ENCODE assay signal across 8 cellular contexts in genomic region chr2:69683170-69683971, GRCh38. TPM values are rescaled to one million over a fixed set of nuclear protein-coding genes. Genes with fewer than 3 reads are reported as not detected.
A peak's percentile ranks its signal among the peaks of the same experiment; 100 is the strongest.
DNase-seq lines count a peak whose midpoint lies in the region; ATAC-seq, FAIRE-seq and TF ChIP-seq lines count a peak whose summit lies in the region.

No MANE protein-coding gene starts in this region.

- peaks cover 59% of the 10 kb centered on the region for H3K4me1 Mint-ChIP-seq in activated T-cell treated with anti-CD3 and anti-CD28 coated beads, Interleukin-2, amount 50 U/mL, for 4 hours (ENCODE audit: low read depth)
- peaks cover 46% of the 10 kb centered on the region for H3K4me1 Mint-ChIP-seq in activated naive CD8-positive, alpha-beta T cell treated with anti-CD3 and anti-CD28 coated beads for 36 hours
- H3K4me1 Mint-ChIP-seq in neural progenitor cell, result peaks cover 3% of the 10 kb centered on the region

- intact Hi-C loops in transverse colon (cut with DNase I; ENCODE audit: low total_unique reads), result no loop called here

- H3K36me3 Mint-ChIP-seq in activated T-cell treated with anti-CD3 and anti-CD28 coated beads, Interleukin-2, amount 50 U/mL, for 4 hours (ENCODE audit: insufficient read depth), result no peaks in the 10 kb centered on the region
- no peaks in the 10 kb centered on the region for H3K36me3 Mint-ChIP-seq in activated naive CD8-positive, alpha-beta T cell treated with anti-CD3 and anti-CD28 coated beads for 36 hours
- H3K36me3 Mint-ChIP-seq in neural progenitor cell, result no peaks in the 10 kb centered on the region

- peak overlapping the region; percentile 12 for H3K4me2 ChIP-seq in hepatocyte
- no peak overlapping the region for H3K4me2 ChIP-seq in neural progenitor cell

- H3K27me3 ChIP-seq in hepatocyte (no peaks in the 10 kb centered on the region), transverse colon (no peaks in the 10 kb centered on the region), neural progenitor cell (no peaks in the 10 kb centered on the region)

- no peak for FAIRE-seq in GM12892 (lab: Jason Lieb, UNC)

- H3K4me3 ChIP-seq in hepatocyte (no peak overlapping the region), transverse colon (no peak overlapping the region), neural progenitor cell (no peak overlapping the region)

- H4K20me1 ChIP-seq in hepatocyte (ENCODE audit: insufficient read depth, poor library complexity, severe bottlenecking) (no peaks in the 10 kb centered on the region), neural progenitor cell (ENCODE audit: low read depth) (no peaks in the 10 kb centered on the region)

- H3K4me3 Mint-ChIP-seq in activated T-cell treated with anti-CD3 and anti-CD28 coated beads, Interleukin-2, amount 50 U/mL, for 4 hours, result peak overlapping the region; percentile 27
- peak overlapping the region; percentile 35 for H3K4me3 Mint-ChIP-seq in activated naive CD8-positive, alpha-beta T cell treated with anti-CD3 and anti-CD28 coated beads for 36 hours
- H3K4me3 Mint-ChIP-seq in neural progenitor cell, result no peak overlapping the region

- no peaks in the 10 kb centered on the region for H3K27me3 Mint-ChIP-seq in activated T-cell treated with anti-CD3 and anti-CD28 coated beads, Interleukin-2, amount 50 U/mL, for 4 hours (ENCODE audit: low read depth)
- no peaks in the 10 kb centered on the region for H3K27me3 Mint-ChIP-seq in activated naive CD8-positive, alpha-beta T cell treated with anti-CD3 and anti-CD28 coated beads for 36 hours
- H3K27me3 Mint-ChIP-seq in neural progenitor cell (ENCODE audit: insufficient read depth, low read depth), result peaks cover 4% of the 10 kb centered on the region

- H3K4me1 ChIP-seq in hepatocyte (ENCODE audit: insufficient read depth) (peaks cover 16% of the 10 kb centered on the region), transverse colon (peaks cover 0 to 6% (median 4%) of the 10 kb centered on the region in 4 donors), neural progenitor cell (no peaks in the 10 kb centered on the region)

- H3K27ac ChIP-seq in hepatocyte, result peak overlapping the region; percentile 51
- H3K27ac ChIP-seq in transverse colon, result peak overlapping the region in 3 of 4 donors; percentile 10 to 25 (median 23)
- H3K27ac ChIP-seq in neural progenitor cell, result no peak overlapping the region

- H3K9ac ChIP-seq in neural progenitor cell, result no peak overlapping the region

- ATAC-seq in activated T-cell treated with anti-CD3 and anti-CD28 coated beads, Interleukin-2, amount 50 U/mL, for 4 hours, result peak; percentile 56 to 63
- ATAC-seq in left lobe of liver, result no peak

- no peaks in the 10 kb centered on the region for H3K9me3 Mint-ChIP-seq in activated T-cell treated with anti-CD3 and anti-CD28 coated beads, Interleukin-2, amount 50 U/mL, for 4 hours
- H3K9me3 Mint-ChIP-seq in activated naive CD8-positive, alpha-beta T cell treated with anti-CD3 and anti-CD28 coated beads for 36 hours, result peaks cover 3% of the 10 kb centered on the region
- H3K9me3 Mint-ChIP-seq in neural progenitor cell, result no peaks in the 10 kb centered on the region

- no peaks in the 10 kb centered on the region for H3F3A ChIP-seq in neural progenitor cell (ENCODE audit: low read depth)

- no peak for TF ChIP-seq EP300 in transverse colon (IDR thresholded peaks at IDR 0.05; ENCODE audit: low read depth)

- in situ Hi-C loops in transverse colon (cut with MboI; ENCODE audit: low pct_ligation_motif_present in 1 of 4, low pct_unique_long_range_greater_than_20kb in 1 of 4, low sequenced_read_pairs in 3 of 4), result no loop called here

- H2AFZ ChIP-seq in hepatocyte (no peak overlapping the region), neural progenitor cell (replicated peaks) (no peak overlapping the region)

- TF ChIP-seq CTCF in hepatocyte (IDR thresholded peaks at IDR 0.05; ENCODE audit: poor library complexity) (no peak), transverse colon (IDR thresholded peaks at IDR 0.05) (no peak), neural progenitor cell (IDR thresholded peaks at IDR 0.05) (no peak)

- H3K27ac Mint-ChIP-seq in activated naive CD8-positive, alpha-beta T cell treated with anti-CD3 and anti-CD28 coated beads for 36 hours, result peak overlapping the region; percentile 81
- no peak overlapping the region for H3K27ac Mint-ChIP-seq in neural progenitor cell

- DNase-seq in activated T-cell treated with anti-CD3 and anti-CD28 coated beads, Interleukin-2, amount 50 U/mL, for 4 hours, result no peak
- DNase-seq in activated T-cell treated with anti-CD3 and anti-CD28 coated beads, Interleukin-2, amount 50 U/mL, for 1 hour, result no peak
- no peak for DNase-seq in activated naive CD8-positive, alpha-beta T cell treated with anti-CD3 and anti-CD28 coated beads for 36 hours
- DNase-seq in hepatocyte (ENCODE audit: low spot score) (peak; percentile 29), transverse colon (no peak), neural progenitor cell (ENCODE audit: low spot score) (no peak), GM12892 (ENCODE audit: insufficient read length) (no peak), left lobe of liver (ENCODE audit: low spot score) (no peak)

- H3K36me3 ChIP-seq in hepatocyte (replicated peaks; ENCODE audit: insufficient read depth, low read depth), result no peaks in the 10 kb centered on the region
- no peaks in the 10 kb centered on the region for H3K36me3 ChIP-seq in transverse colon
- H3K36me3 ChIP-seq in neural progenitor cell, result no peaks in the 10 kb centered on the region

- no peaks in the 10 kb centered on the region for H3K9me2 ChIP-seq in hepatocyte (replicated peaks; ENCODE audit: insufficient read depth)

- whole genome bisulfite sequencing in hepatocyte (ENCODE audit: low lambda C conversion rate, missing lambda C conversion rate), result 51% methylated on average over 5 of the region's 5 CpGs
- WGBS in transverse colon (ENCODE audit: low coverage in 1 of 2), 2 donors, result 36 to 56% methylated on average over 4 to 5 of the region's 5 CpGs

- H3K79me2 ChIP-seq in hepatocyte, result no peaks in the 10 kb centered on the region
- no peaks in the 10 kb centered on the region for H3K79me2 ChIP-seq in neural progenitor cell (ENCODE audit: low read depth)

- no peaks in the 10 kb centered on the region for H3K9me3 ChIP-seq in hepatocyte (ENCODE audit: low read depth)
- no peaks in the 10 kb centered on the region for H3K9me3 ChIP-seq in transverse colon
- H3K9me3 ChIP-seq in neural progenitor cell (ENCODE audit: low read depth), result no peaks in the 10 kb centered on the region

- TF ChIP-seq POLR2A in transverse colon (IDR thresholded peaks at IDR 0.05), result no peak
- no peak for TF ChIP-seq POLR2A in GM12892 (IDR thresholded peaks at IDR 0.05; ENCODE audit: low read depth, low read length)

RNA-seq across cellular contexts. Expression of gene AAK1, which starts 39.8 kb away (rescaled TPM):
- total RNA-seq in activated T-cell treated with anti-CD3 and anti-CD28 coated beads, Interleukin-2, amount 50 U/mL, for 4 hours, result 10 to 100 TPM; 46.1 to 54.5 (median 51.6) TPM
- 10 to 100 TPM; 78.3 to 85.4 TPM for total RNA-seq in activated naive CD8-positive, alpha-beta T cell treated with anti-CD3 and anti-CD28 coated beads for 36 hours
- total RNA-seq in hepatocyte (23.2 and 30.1 TPM in 2 replicates), transverse colon (100 to 1,000 TPM in 1 of 4 donors, 10 to 100 TPM in 3; 34.8 to 109 (median 70.2) TPM), neural progenitor cell (ENCODE audit: low replicate concordance) (11.8 and 20.8 TPM in 2 replicates), left lobe of liver (16.2 TPM)
- 30.8 and 44.4 TPM in 2 replicates for polyA plus RNA-seq in hepatocyte
- 8.8 TPM for polyA plus RNA-seq in GM12892 (2012; ENCODE audit: missing spikeins)

RNA-seq across cellular contexts. Expression of gene ANXA4, which starts 58.6 kb away (rescaled TPM):
- 10 to 100 TPM in 2 of 3 donors, 1 to 10 TPM in 1; 9.6 to 12.4 (median 11.2) TPM for total RNA-seq in activated T-cell treated with anti-CD3 and anti-CD28 coated beads, Interleukin-2, amount 50 U/mL, for 4 hours
- 10 to 100 TPM; 15.2 to 15.6 TPM for total RNA-seq in activated naive CD8-positive, alpha-beta T cell treated with anti-CD3 and anti-CD28 coated beads for 36 hours
- 98.8 and 107 TPM in 2 replicates for total RNA-seq in hepatocyte
- 191 and 231 TPM in 2 replicates for polyA plus RNA-seq in hepatocyte
- total RNA-seq in transverse colon, result 100 to 1,000 TPM in 2 of 4 donors, 10 to 100 TPM in 2; 33.3 to 125 (median 99.4) TPM
- total RNA-seq in neural progenitor cell (ENCODE audit: low replicate concordance), result 4.7 and 7.0 TPM in 2 replicates
- 82.4 TPM for polyA plus RNA-seq in GM12892 (2012; ENCODE audit: missing spikeins)
- 102 TPM for total RNA-seq in left lobe of liver
